In the genomic region with DNA sequence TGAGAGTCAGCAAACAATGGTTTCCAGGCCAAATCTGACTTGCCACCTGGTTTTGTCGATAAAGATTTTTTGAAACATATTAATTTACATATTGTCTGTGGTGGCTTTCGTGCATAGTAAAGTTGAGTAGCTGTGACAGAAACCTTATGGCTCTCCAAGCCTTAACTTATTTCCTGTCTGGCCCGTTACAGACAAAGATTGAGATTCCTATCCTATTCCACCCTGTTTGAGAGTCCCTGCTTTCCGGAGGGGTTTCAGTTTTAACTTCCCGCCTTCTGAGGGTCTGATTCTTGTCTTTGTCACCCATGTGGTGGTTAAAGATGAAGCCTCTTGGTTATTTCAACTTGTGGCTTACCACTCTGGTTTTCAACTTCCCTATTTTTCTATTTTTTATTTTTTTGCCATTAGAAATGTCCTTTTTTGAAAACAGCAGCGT, we compare ENCODE assay signal across 8 cellular contexts. TPM values are rescaled to one million over a fixed set of nuclear protein-coding genes. Genes with fewer than 3 reads are reported as not detected.
DNase-seq lines count a peak whose midpoint lies in the region; ATAC-seq and TF ChIP-seq lines count a peak whose summit lies in the region.

No MANE protein-coding gene starts in this region.

- TF ChIP-seq CTCF in GM20000 (IDR thresholded peaks at IDR 0.05; ENCODE audit: extremely low read depth, missing control alignments) = no peak
- no peak for TF ChIP-seq CTCF in ascending aorta (IDR thresholded peaks at IDR 0.05)
- no peak for TF ChIP-seq CTCF in thoracic aorta (IDR thresholded peaks at IDR 0.05)
- TF ChIP-seq CTCF in BE2C (IDR thresholded peaks at IDR 0.05; ENCODE audit: low read depth, low read length) = no peak

- no peaks in the 10 kb centered on the region for H3K27me3 ChIP-seq in ascending aorta
- no peaks in the 10 kb centered on the region for H3K27me3 ChIP-seq in thoracic aorta (replicated peaks; ENCODE audit: insufficient read depth)
- H3K27me3 ChIP-seq in BE2C = no peaks in the 10 kb centered on the region

- H3K4me1 ChIP-seq in ascending aorta = peaks cover 8 to 42% of the 10 kb centered on the region in 2 donors
- peaks cover 41 to 77% of the 10 kb centered on the region in 2 donors for H3K4me1 ChIP-seq in thoracic aorta (ENCODE audit: control insufficient read depth in 1 of 2, low read depth in 2 of 2)
- H3K4me1 ChIP-seq in BE2C = no peaks in the 10 kb centered on the region

- DNase-seq in CMK (ENCODE audit: low read depth) (peak; percentile 53), GM20000 (ENCODE audit: low spot score) (peak; percentile 32), ascending aorta (ENCODE audit: low spot score in 2 of 2) (no peak), thoracic aorta (ENCODE audit: low spot score) (no peak), BE2C (no peak), DMS114 treated with DMSO at 0.1 percent for 48 hours (lab: John Stamatoyannopoulos, UW; ENCODE audit: unreplicated experiment) (no peak)
- no peak for DNase-seq in stimulated activated CD4-positive, alpha-beta T cell treated with anti-CD3 and anti-CD28 coated beads, Interleukin-4, amount 100 ng/mL, for 1 hour

- H3K36me3 ChIP-seq in ascending aorta (peaks cover 0 to 8% of the 10 kb centered on the region in 2 donors), thoracic aorta (no peaks in the 10 kb centered on the region), BE2C (peaks cover 20% of the 10 kb centered on the region; the same call in 1 of the 2 replicates)

- ATAC-seq in HG03521 (IDR thresholded peaks at IDR 0.05; ENCODE audit: unreplicated experiment) (peak; percentile 41), thoracic aorta (ENCODE audit: insufficient number of reproducible peaks, low FRiP score, low read depth) (no peak)

- H3K4me3 ChIP-seq in ascending aorta (peak overlapping the region in 1 of 2 donors; percentile 32), thoracic aorta (peak overlapping the region; percentile 56), BE2C (ENCODE audit: low read depth, low read length) (no peak overlapping the region)

- no peaks in the 10 kb centered on the region for H3K9me3 ChIP-seq in ascending aorta
- no peaks in the 10 kb centered on the region for H3K9me3 ChIP-seq in thoracic aorta
- H3K9me3 ChIP-seq in BE2C = no peaks in the 10 kb centered on the region

- H3K27ac ChIP-seq in ascending aorta (peak overlapping the region; percentile 83 to 94), thoracic aorta (peak overlapping the region; percentile 70 to 94)

- intact Hi-C loops in ascending aorta (cut with DNase I) = no loop called here

RNA-seq across cellular contexts. Expression of gene OTULIN, which starts 11.4 kb away (rescaled TPM):
- total RNA-seq in ascending aorta (56.9 TPM), thoracic aorta (10 to 100 TPM; 52.5 to 52.9 TPM)
- polyA plus RNA-seq in BE2C (2012; ENCODE audit: insufficient read depth, insufficient read length, low read depth) = 14.1 TPM

Comparison
In these comparisons a context has a peak if more than half of its experiments do, and no peak if none do; other contexts are left out.
1. DNase-seq: peak in CMK (single experiment) and GM20000 (single experiment); none in ascending aorta (0 of 2), thoracic aorta (single experiment), BE2C (single experiment), DMS114 treated with DMSO at 0.1 percent for 48 hours (single experiment) and stimulated activated CD4-positive, alpha-beta T cell treated with anti-CD3 and anti-CD28 coated beads, Interleukin-4, amount 100 ng/mL, for 1 hour (single experiment).